17 cellular contexts compared by ENCODE assay signal in genomic region chr20:37562695-37563480, GRCh38. TPM values are rescaled to one million over a fixed set of nuclear protein-coding genes. Genes with fewer than 3 reads are reported as not detected.
DNase-seq lines count a peak whose midpoint lies in the region; ATAC-seq and TF ChIP-seq lines count a peak whose summit lies in the region.
"Had no signal": no experiment of that assay in that cellular context is flagged by ENCODE, and none has a peak within 500 bp of the region (broad histone marks: within the 10 kb centered on the region; RNA-seq: fewer than 3 reads in every experiment).

No MANE protein-coding gene starts in this region.

- no peak for TF ChIP-seq EP300 in esophagus muscularis mucosa (IDR thresholded peaks at IDR 0.05)

- H3K4me1 ChIP-seq in right atrium auricular region, result peaks cover 0 to 7% of the 10 kb centered on the region in 2 donors
- peaks cover 0 to 8% (median 2%) of the 10 kb centered on the region in 12 donors for H3K4me1 ChIP-seq in heart left ventricle
- H3K4me1 ChIP-seq in esophagus muscularis mucosa, result peaks cover 0 to 15% (median 13%) of the 10 kb centered on the region in 4 donors
- H3K4me1 ChIP-seq in vagina, result peaks cover 4% of the 10 kb centered on the region
- no peaks in the 10 kb centered on the region for H3K4me1 ChIP-seq in right cardiac atrium (ENCODE audit: control insufficient read depth, insufficient read depth, low read length)

- H3K36me3 ChIP-seq in right atrium auricular region (no peaks in the 10 kb centered on the region), heart left ventricle (no peaks in the 10 kb centered on the region), esophagus muscularis mucosa (no peaks in the 10 kb centered on the region), vagina (no peaks in the 10 kb centered on the region)
- H3K36me3 ChIP-seq: BE2C had no signal

- no peak for ATAC-seq in heart left ventricle
- no peak for ATAC-seq in activated T-cell treated with anti-CD3 and anti-CD28 coated beads, Interleukin-2, amount 50 U/mL, for 72 hours (replicated peaks in 1 of 2)
- no peak for ATAC-seq in right cardiac atrium
- ATAC-seq: A549 had no signal

- DNase-seq in right atrium auricular region (ENCODE audit: low spot score) (peak; percentile 2), heart left ventricle (no peak), esophagus muscularis mucosa (ENCODE audit: extremely low spot score) (peak; percentile 37), mesenteric fat pad (ENCODE audit: low spot score) (peak; percentile 72), vagina (ENCODE audit: extremely low spot score in 2 of 2) (peak; percentile 37 to 87), coronary artery (ENCODE audit: low spot score) (no peak), right cardiac atrium (no peak)
- DNase-seq in activated T-cell treated with anti-CD3 and anti-CD28 coated beads, Interleukin-2, amount 50 U/mL, for 72 hours, result no peak
- DNase-seq: BE2C; CD4-positive, alpha-beta memory T cell; DMS79 treated with DMSO at 0.1 percent for 48 hours; EL; HCEC 1CT; HFFc6 had no signal

- H3K27me3 ChIP-seq in right atrium auricular region (no peaks in the 10 kb centered on the region), heart left ventricle (peaks cover 3 to 50% (median 28%) of the 10 kb centered on the region in 9 donors), esophagus muscularis mucosa (peaks cover 0 to 54% (median 9%) of the 10 kb centered on the region in 4 donors), vagina (no peaks in the 10 kb centered on the region), right cardiac atrium (ENCODE audit: control insufficient read depth, insufficient read depth) (no peaks in the 10 kb centered on the region)
- H3K27me3 ChIP-seq: BE2C had no signal

- no peaks in the 10 kb centered on the region for H3K36me3 Mint-ChIP-seq in activated T-cell treated with anti-CD3 and anti-CD28 coated beads, Interleukin-2, amount 50 U/mL, for 72 hours (ENCODE audit: insufficient read depth in 2 of 2)
- H3K36me3 Mint-ChIP-seq: CD4-positive, alpha-beta memory T cell had no signal

- H3K9me3 ChIP-seq in right atrium auricular region, result no peaks in the 10 kb centered on the region
- H3K9me3 ChIP-seq in heart left ventricle, result no peaks in the 10 kb centered on the region
- H3K9me3 ChIP-seq in esophagus muscularis mucosa, result no peaks in the 10 kb centered on the region
- no peaks in the 10 kb centered on the region for H3K9me3 ChIP-seq in vagina
- no peaks in the 10 kb centered on the region for H3K9me3 ChIP-seq in right cardiac atrium (ENCODE audit: control insufficient read depth, low read length)
- H3K9me3 ChIP-seq: A549, BE2C had no signal

- peaks cover 40% of the 10 kb centered on the region for H3K27me3 Mint-ChIP-seq in activated T-cell treated with anti-CD3 and anti-CD28 coated beads, Interleukin-2, amount 50 U/mL, for 72 hours (ENCODE audit: low read depth)

- TF ChIP-seq POLR2A in heart left ventricle (IDR thresholded peaks at IDR 0.05) (no peak), esophagus muscularis mucosa (IDR thresholded peaks at IDR 0.05; ENCODE audit: low read depth) (no peak), vagina (IDR thresholded peaks at IDR 0.05) (no peak)

- WGBS in heart left ventricle, 4 donors, result 56 to 67% (median 62%) methylated on average over 3 of the region's 3 CpGs
- WGBS in esophagus muscularis mucosa, result 69% methylated on average over 3 of the region's 3 CpGs
- WGBS in right cardiac atrium, result 67% methylated on average over 3 of the region's 3 CpGs

- intact Hi-C loops in heart left ventricle (cut with DNase I), result loop anchor here (5.0 to 10.0 kb wide), 10 partner anchors 429 to 844 kb away; partner anchors contain the start of genes RPRD1B (in 1 of the 10) and TTI1 (in 1 of the 10)
- intact Hi-C loops in esophagus muscularis mucosa (cut with DNase I), result loop anchor here (5.0 kb wide), 1 partner anchor 429 kb away; no protein-coding TSS in a partner anchor
- intact Hi-C loops in vagina (cut with DNase I), result loop anchor here (10.0 kb wide), 2 partner anchors 432 to 662 kb away; no protein-coding TSS in a partner anchor
- intact Hi-C loops in right cardiac atrium (cut with DNase I), result loop anchor here in 2 of 4 donors (10.0 kb wide), 3 partner anchors 432 to 762 kb away; no protein-coding TSS in a partner anchor

- peaks cover 4% of the 10 kb centered on the region for H3K4me1 Mint-ChIP-seq in activated T-cell treated with anti-CD3 and anti-CD28 coated beads, Interleukin-2, amount 50 U/mL, for 72 hours (ENCODE audit: low read depth)
- H3K4me1 Mint-ChIP-seq: CD4-positive, alpha-beta memory T cell had no signal

- no peaks in the 10 kb centered on the region for H3K9me3 Mint-ChIP-seq in activated T-cell treated with anti-CD3 and anti-CD28 coated beads, Interleukin-2, amount 50 U/mL, for 72 hours
- H3K9me3 Mint-ChIP-seq: CD4-positive, alpha-beta memory T cell; HFFc6 had no signal

- TF ChIP-seq CTCF in right atrium auricular region (IDR thresholded peaks at IDR 0.05) (no peak), heart left ventricle (IDR thresholded peaks at IDR 0.05) (no peak), esophagus muscularis mucosa (IDR thresholded peaks at IDR 0.05) (no peak), vagina (IDR thresholded peaks at IDR 0.05) (no peak), coronary artery (IDR thresholded peaks at IDR 0.05) (no peak)

- no peak overlapping the region for H3K4me3 Mint-ChIP-seq in activated T-cell treated with anti-CD3 and anti-CD28 coated beads, Interleukin-2, amount 50 U/mL, for 72 hours
- H3K4me3 Mint-ChIP-seq: CD4-positive, alpha-beta memory T cell; HFFc6 had no signal

- H3K27ac ChIP-seq in right atrium auricular region (no peak overlapping the region), heart left ventricle (no peak overlapping the region), esophagus muscularis mucosa (replicated peaks in 1 of 4) (no peak overlapping the region), vagina (no peak overlapping the region), coronary artery (no peak overlapping the region), right cardiac atrium (ENCODE audit: low read length) (no peak overlapping the region)
- H3K27ac ChIP-seq: A549, C4-2B, HL-60 had no signal

- H3K4me3 ChIP-seq in right atrium auricular region, result no peak overlapping the region
- no peak overlapping the region for H3K4me3 ChIP-seq in heart left ventricle
- H3K4me3 ChIP-seq in esophagus muscularis mucosa, result no peak overlapping the region
- H3K4me3 ChIP-seq in vagina, result no peak overlapping the region
- no peak overlapping the region for H3K4me3 ChIP-seq in coronary artery
- no peak overlapping the region for H3K4me3 ChIP-seq in right cardiac atrium (ENCODE audit: low read length)
- H3K4me3 ChIP-seq: A549 had no signal

- no peak overlapping the region for H3K27ac Mint-ChIP-seq in activated T-cell treated with anti-CD3 and anti-CD28 coated beads, Interleukin-2, amount 50 U/mL, for 72 hours
- H3K27ac Mint-ChIP-seq: CD4-positive, alpha-beta memory T cell; HFFc6 had no signal

RNA-seq across cellular contexts. Expression of gene BLCAP, which starts 35.2 kb away (rescaled TPM):
- total RNA-seq in right atrium auricular region (10 to 100 TPM; 66.6 to 78.7 TPM), heart left ventricle (10 to 100 TPM; 67.1 to 95.8 (median 81.7) TPM), esophagus muscularis mucosa (10 to 100 TPM; 41.9 to 59.6 (median 50.9) TPM), mesenteric fat pad (148 TPM), vagina (81.3 TPM), right cardiac atrium (100 to 1,000 TPM in 1 of 4 donors, 10 to 100 TPM in 3; 87.4 to 103 (median 93.3) TPM)
- polyA plus RNA-seq in heart left ventricle (10 to 100 TPM; 66.7 to 99.5 TPM), right cardiac atrium (97.9 TPM)
- total RNA-seq in activated T-cell treated with anti-CD3 and anti-CD28 coated beads, Interleukin-2, amount 50 U/mL, for 72 hours, result 10 to 100 TPM; 35.5 to 39.2 TPM

RNA-seq across cellular contexts. Expression of gene NNAT, which starts 41.8 kb away (rescaled TPM):
- 1 to 10 TPM in 1 of 2 donors, under 1 TPM in 1; 0.78 to 2.6 TPM for total RNA-seq in right atrium auricular region
- 1 to 10 TPM in 1 of 9 donors, under 1 TPM in 3, not detected in 5; 0.24 to 4.6 (median 0.57) TPM for total RNA-seq in heart left ventricle
- polyA plus RNA-seq in heart left ventricle, result 1 to 10 TPM in 1 of 2 donors, under 1 TPM in 1; 0.23 to 1.1 TPM
- total RNA-seq in esophagus muscularis mucosa, result 10 to 100 TPM in 1 of 4 donors, 1 to 10 TPM in 3; 2.6 to 14.1 (median 9.1) TPM
- 27.3 TPM for total RNA-seq in mesenteric fat pad
- total RNA-seq in vagina, result 8.3 TPM
- under 1 TPM; 0.19 to 0.93 TPM for total RNA-seq in activated T-cell treated with anti-CD3 and anti-CD28 coated beads, Interleukin-2, amount 50 U/mL, for 72 hours
- 1 to 10 TPM in 1 of 4 donors, under 1 TPM in 2, not detected in 1; 0.60 to 1.1 (median 0.82) TPM for total RNA-seq in right cardiac atrium
- polyA plus RNA-seq in right cardiac atrium, result 1.2 TPM
- total RNA-seq: CD4-positive, alpha-beta memory T cell; HFFc6 had no signal
- polyA plus RNA-seq: A549; CD4-positive, alpha-beta memory T cell had no signal

Comparison
In these comparisons a context has a peak if more than half of its experiments do, and no peak if none do; other contexts are left out.
1. DNase-seq: peak in right atrium auricular region (single experiment), esophagus muscularis mucosa (single experiment), mesenteric fat pad (single experiment) and vagina (2 of 2); none in heart left ventricle (0 of 5), activated T-cell treated with anti-CD3 and anti-CD28 coated beads, Interleukin-2, amount 50 U/mL, for 72 hours (0 of 2), coronary artery (single experiment) and right cardiac atrium (0 of 3).